ENCODE assay signal across 2 cellular contexts in the genomic region with DNA sequence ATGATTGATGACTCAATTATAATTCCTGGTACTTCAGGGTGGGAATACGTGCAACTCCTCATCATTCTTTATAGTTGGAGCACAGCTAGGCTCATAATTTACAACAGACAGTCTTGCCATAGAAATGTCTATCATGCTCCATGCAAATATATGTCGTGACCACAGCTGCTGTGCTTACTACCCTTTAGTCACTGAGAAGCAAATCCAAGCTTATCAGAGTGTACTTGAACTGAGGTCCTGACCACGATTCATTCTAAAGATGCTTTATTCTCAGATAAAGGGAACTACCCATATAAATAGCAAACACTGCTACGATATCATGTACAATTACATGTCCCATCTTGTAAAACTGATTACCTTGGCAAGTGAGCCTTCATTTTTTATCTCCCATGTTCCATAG.
TF ChIP-seq lines count a peak whose summit lies in the region.

No MANE protein-coding gene starts in this region.

TF ChIP-seq in SK-N-SH, 30 proteins besides CTCF, POLR2A, EP300 and RAD21 (continued from another document):
- TF ChIP-seq, protein P1, sequence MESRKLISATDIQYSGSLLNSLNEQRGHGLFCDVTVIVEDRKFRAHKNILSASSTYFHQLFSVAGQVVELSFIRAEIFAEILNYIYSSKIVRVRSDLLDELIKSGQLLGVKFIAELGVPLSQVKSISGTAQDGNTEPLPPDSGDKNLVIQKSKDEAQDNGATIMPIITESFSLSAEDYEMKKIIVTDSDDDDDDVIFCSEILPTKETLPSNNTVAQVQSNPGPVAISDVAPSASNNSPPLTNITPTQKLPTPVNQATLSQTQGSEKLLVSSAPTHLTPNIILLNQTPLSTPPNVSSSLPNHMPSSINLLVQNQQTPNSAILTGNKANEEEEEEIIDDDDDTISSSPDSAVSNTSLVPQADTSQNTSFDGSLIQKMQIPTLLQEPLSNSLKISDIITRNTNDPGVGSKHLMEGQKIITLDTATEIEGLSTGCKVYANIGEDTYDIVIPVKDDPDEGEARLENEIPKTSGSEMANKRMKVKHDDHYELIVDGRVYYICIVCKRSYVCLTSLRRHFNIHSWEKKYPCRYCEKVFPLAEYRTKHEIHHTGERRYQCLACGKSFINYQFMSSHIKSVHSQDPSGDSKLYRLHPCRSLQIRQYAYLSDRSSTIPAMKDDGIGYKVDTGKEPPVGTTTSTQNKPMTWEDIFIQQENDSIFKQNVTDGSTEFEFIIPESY (IDR thresholded peaks at IDR 0.05; ENCODE audit: borderline replicate concordance, low read depth), result no peak
- TF ChIP-seq SMC3 (IDR thresholded peaks at IDR 0.05; ENCODE audit: low read depth, low read length) (no peak), ELF1 (IDR thresholded peaks at IDR 0.05) (no peak), YY1 (IDR thresholded peaks at IDR 0.05; ENCODE audit: low read depth) (no peak), TCF12 (IDR thresholded peaks at IDR 0.05) (no peak), MXI1 (IDR thresholded peaks at IDR 0.05; ENCODE audit: low read depth, low read length) (no peak), TEAD4 (IDR thresholded peaks at IDR 0.05; ENCODE audit: borderline replicate concordance, insufficient read depth) (no peak), MEF2A (IDR thresholded peaks at IDR 0.05; ENCODE audit: borderline replicate concordance, low read depth) (no peak), POLR2AphosphoS5 (IDR thresholded peaks at IDR 0.05; ENCODE audit: low read depth, low read length) (no peak), RFX5 (IDR thresholded peaks at IDR 0.05; ENCODE audit: low read length) (no peak), EZH2phosphoT487 (IDR thresholded peaks at IDR 0.05; ENCODE audit: borderline replicate concordance, low read depth) (no peak), FOXJ3 (CRISPR knock-in tag; IDR thresholded peaks at IDR 0.05) (no peak)
- TF ChIP-seq, protein P2, sequence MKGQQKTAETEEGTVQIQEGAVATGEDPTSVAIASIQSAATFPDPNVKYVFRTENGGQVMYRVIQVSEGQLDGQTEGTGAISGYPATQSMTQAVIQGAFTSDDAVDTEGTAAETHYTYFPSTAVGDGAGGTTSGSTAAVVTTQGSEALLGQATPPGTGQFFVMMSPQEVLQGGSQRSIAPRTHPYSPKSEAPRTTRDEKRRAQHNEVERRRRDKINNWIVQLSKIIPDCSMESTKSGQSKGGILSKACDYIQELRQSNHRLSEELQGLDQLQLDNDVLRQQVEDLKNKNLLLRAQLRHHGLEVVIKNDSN (IDR thresholded peaks at IDR 0.05; ENCODE audit: borderline replicate concordance, low read depth), result no peak
- TF ChIP-seq, protein P3, sequence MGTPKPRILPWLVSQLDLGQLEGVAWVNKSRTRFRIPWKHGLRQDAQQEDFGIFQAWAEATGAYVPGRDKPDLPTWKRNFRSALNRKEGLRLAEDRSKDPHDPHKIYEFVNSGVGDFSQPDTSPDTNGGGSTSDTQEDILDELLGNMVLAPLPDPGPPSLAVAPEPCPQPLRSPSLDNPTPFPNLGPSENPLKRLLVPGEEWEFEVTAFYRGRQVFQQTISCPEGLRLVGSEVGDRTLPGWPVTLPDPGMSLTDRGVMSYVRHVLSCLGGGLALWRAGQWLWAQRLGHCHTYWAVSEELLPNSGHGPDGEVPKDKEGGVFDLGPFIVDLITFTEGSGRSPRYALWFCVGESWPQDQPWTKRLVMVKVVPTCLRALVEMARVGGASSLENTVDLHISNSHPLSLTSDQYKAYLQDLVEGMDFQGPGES (IDR thresholded peaks at IDR 0.05; ENCODE audit: low read depth, low read length), result no peak
- TF ChIP-seq, protein P4, sequence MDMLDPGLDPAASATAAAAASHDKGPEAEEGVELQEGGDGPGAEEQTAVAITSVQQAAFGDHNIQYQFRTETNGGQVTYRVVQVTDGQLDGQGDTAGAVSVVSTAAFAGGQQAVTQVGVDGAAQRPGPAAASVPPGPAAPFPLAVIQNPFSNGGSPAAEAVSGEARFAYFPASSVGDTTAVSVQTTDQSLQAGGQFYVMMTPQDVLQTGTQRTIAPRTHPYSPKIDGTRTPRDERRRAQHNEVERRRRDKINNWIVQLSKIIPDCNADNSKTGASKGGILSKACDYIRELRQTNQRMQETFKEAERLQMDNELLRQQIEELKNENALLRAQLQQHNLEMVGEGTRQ (IDR thresholded peaks at IDR 0.05; ENCODE audit: borderline replicate concordance, low read depth, low read length), result no peak
- TF ChIP-seq, protein P5, sequence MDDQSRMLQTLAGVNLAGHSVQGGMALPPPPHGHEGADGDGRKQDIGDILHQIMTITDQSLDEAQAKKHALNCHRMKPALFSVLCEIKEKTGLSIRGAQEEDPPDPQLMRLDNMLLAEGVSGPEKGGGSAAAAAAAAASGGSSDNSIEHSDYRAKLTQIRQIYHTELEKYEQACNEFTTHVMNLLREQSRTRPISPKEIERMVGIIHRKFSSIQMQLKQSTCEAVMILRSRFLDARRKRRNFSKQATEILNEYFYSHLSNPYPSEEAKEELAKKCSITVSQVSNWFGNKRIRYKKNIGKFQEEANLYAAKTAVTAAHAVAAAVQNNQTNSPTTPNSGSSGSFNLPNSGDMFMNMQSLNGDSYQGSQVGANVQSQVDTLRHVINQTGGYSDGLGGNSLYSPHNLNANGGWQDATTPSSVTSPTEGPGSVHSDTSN (IDR thresholded peaks at IDR 0.05), result no peak
TF ChIP-seq in SK-N-SH: peak in this region for 0.

TF ChIP-seq in SK-N-SH treated with all-trans-retinoic acid at 6 μM for 48 hours, 23 proteins besides CTCF, POLR2A, EP300 and RAD21 (continued from another document):
- TF ChIP-seq, protein P6, sequence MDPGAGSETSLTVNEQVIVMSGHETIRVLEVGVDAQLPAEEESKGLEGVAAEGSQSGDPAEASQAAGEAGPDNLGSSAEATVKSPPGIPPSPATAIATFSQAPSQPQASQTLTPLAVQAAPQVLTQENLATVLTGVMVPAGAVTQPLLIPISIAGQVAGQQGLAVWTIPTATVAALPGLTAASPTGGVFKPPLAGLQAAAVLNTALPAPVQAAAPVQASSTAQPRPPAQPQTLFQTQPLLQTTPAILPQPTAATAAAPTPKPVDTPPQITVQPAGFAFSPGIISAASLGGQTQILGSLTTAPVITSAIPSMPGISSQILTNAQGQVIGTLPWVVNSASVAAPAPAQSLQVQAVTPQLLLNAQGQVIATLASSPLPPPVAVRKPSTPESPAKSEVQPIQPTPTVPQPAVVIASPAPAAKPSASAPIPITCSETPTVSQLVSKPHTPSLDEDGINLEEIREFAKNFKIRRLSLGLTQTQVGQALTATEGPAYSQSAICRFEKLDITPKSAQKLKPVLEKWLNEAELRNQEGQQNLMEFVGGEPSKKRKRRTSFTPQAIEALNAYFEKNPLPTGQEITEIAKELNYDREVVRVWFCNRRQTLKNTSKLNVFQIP (CRISPR knock-in tag; IDR thresholded peaks at IDR 0.05; ENCODE audit: borderline replicate concordance, low read depth), result no peak
- TF ChIP-seq ZNF70 (CRISPR knock-in tag; IDR thresholded peaks at IDR 0.05) (no peak), ZFP3 (CRISPR knock-in tag; IDR thresholded peaks at IDR 0.05) (no peak)
- TF ChIP-seq, protein P7, sequence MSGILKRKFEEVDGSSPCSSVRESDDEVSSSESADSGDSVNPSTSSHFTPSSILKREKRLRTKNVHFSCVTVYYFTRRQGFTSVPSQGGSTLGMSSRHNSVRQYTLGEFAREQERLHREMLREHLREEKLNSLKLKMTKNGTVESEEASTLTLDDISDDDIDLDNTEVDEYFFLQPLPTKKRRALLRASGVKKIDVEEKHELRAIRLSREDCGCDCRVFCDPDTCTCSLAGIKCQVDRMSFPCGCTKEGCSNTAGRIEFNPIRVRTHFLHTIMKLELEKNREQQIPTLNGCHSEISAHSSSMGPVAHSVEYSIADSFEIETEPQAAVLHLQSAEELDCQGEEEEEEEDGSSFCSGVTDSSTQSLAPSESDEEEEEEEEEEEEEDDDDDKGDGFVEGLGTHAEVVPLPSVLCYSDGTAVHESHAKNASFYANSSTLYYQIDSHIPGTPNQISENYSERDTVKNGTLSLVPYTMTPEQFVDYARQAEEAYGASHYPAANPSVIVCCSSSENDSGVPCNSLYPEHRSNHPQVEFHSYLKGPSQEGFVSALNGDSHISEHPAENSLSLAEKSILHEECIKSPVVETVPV (CRISPR knock-in tag; IDR thresholded peaks at IDR 0.05), result no peak
